Comparison of ENCODE assay signal across 25 cellular contexts in genomic region chr10:5829267-5829666, GRCh38.
"Had no signal": no experiment of that assay in that cellular context is flagged by ENCODE, and none has a peak within 500 bp of the region (broad histone marks: within the 10 kb centered on the region; RNA-seq: fewer than 3 reads in every experiment).

No MANE protein-coding gene starts in this region.

- H3K9me3 Mint-ChIP-seq: activated naive CD4-positive, alpha-beta T cell treated with anti-CD3 and anti-CD28 coated beads, Interleukin-2, amount 50 U/mL, for 24 hours; activated naive CD8-positive, alpha-beta T cell treated with anti-CD3 and anti-CD28 coated beads, Interleukin-2, amount 50 U/mL, for 24 hours; naive B cell; stimulated activated naive CD8-positive, alpha-beta T cell treated with anti-CD3 and anti-CD28 coated beads, Interleukin-15, Interleukin-2, amounts not matched to agents 100 ng/mL and 50 ng/mL, for 24 hours had no signal

- ATAC-seq: activated CD4-positive, alpha-beta T cell treated with anti-CD3 and anti-CD28 coated beads for 36 hours; activated naive CD8-positive, alpha-beta T cell treated with anti-CD3 and anti-CD28 coated beads, Interleukin-2, amount 50 U/mL, for 24 hours; left cardiac atrium; SK-N-SH treated with all-trans-retinoic acid at 6 μM for 48 hours; T-helper 17 cell had no signal

- H3K9ac ChIP-seq: parathyroid adenoma had no signal

- H3K27ac ChIP-seq: colonic mucosa, epithelial cell of prostate, parathyroid adenoma, right atrium auricular region, thyroid gland, upper lobe of left lung had no signal

- H3K4me3 ChIP-seq: colonic mucosa, right atrium auricular region, thyroid gland, upper lobe of left lung had no signal

- H2AFZ ChIP-seq: parathyroid adenoma had no signal

- H3K36me3 ChIP-seq: colonic mucosa, right atrium auricular region, thyroid gland, upper lobe of left lung had no signal

- H3K4me3 Mint-ChIP-seq: activated CD4-positive, alpha-beta T cell treated with anti-CD3 and anti-CD28 coated beads for 36 hours; activated naive CD4-positive, alpha-beta T cell treated with anti-CD3 and anti-CD28 coated beads, Interleukin-2, amount 50 U/mL, for 24 hours; activated naive CD8-positive, alpha-beta T cell treated with anti-CD3 and anti-CD28 coated beads, Interleukin-2, amount 50 U/mL, for 24 hours; naive B cell; stimulated activated naive CD8-positive, alpha-beta T cell treated with anti-CD3 and anti-CD28 coated beads, Interleukin-15, Interleukin-2, amounts not matched to agents 100 ng/mL and 50 ng/mL, for 24 hours; T-helper 17 cell had no signal

- H3K27ac Mint-ChIP-seq: activated CD4-positive, alpha-beta T cell treated with anti-CD3 and anti-CD28 coated beads for 36 hours; activated naive CD4-positive, alpha-beta T cell treated with anti-CD3 and anti-CD28 coated beads, Interleukin-2, amount 50 U/mL, for 24 hours; activated naive CD8-positive, alpha-beta T cell treated with anti-CD3 and anti-CD28 coated beads, Interleukin-2, amount 50 U/mL, for 24 hours; stimulated activated naive CD8-positive, alpha-beta T cell treated with anti-CD3 and anti-CD28 coated beads, Interleukin-15, Interleukin-2, amounts not matched to agents 100 ng/mL and 50 ng/mL, for 24 hours; T-helper 17 cell had no signal

- H3K4me1 ChIP-seq: colonic mucosa, parathyroid adenoma, thyroid gland, upper lobe of left lung had no signal

- DNase-seq: activated CD4-positive, alpha-beta T cell treated with anti-CD3 and anti-CD28 coated beads for 36 hours; activated CD4-positive, alpha-beta T cell treated with anti-CD3 and anti-CD28 coated beads, Interleukin-2, amount 50 U/mL, for 4 hours; activated CD4-positive, CD25-positive, alpha-beta regulatory T cell; activated naive CD8-positive, alpha-beta T cell treated with anti-CD3 and anti-CD28 coated beads, Interleukin-2, amount 50 U/mL, for 24 hours; colonic mucosa; effector CD8-positive, alpha-beta T cell; islet precursor cell; left cardiac atrium; mammary epithelial cell; naive B cell; nucleus accumbens; stimulated activated CD4-positive, alpha-beta T cell treated with anti-CD3 and anti-CD28 coated beads, Interleukin-2, amount 100 ng/mL, for 48 hours; T-helper 17 cell; T1000; thyroid gland; upper lobe of left lung had no signal

- H3K27me3 Mint-ChIP-seq: activated CD4-positive, alpha-beta T cell treated with anti-CD3 and anti-CD28 coated beads for 36 hours; activated naive CD4-positive, alpha-beta T cell treated with anti-CD3 and anti-CD28 coated beads, Interleukin-2, amount 50 U/mL, for 24 hours; activated naive CD8-positive, alpha-beta T cell treated with anti-CD3 and anti-CD28 coated beads, Interleukin-2, amount 50 U/mL, for 24 hours; naive B cell; stimulated activated naive CD8-positive, alpha-beta T cell treated with anti-CD3 and anti-CD28 coated beads, Interleukin-15, Interleukin-2, amounts not matched to agents 100 ng/mL and 50 ng/mL, for 24 hours; T-helper 17 cell had no signal

- H3K4me1 Mint-ChIP-seq: activated CD4-positive, alpha-beta T cell treated with anti-CD3 and anti-CD28 coated beads for 36 hours; activated naive CD4-positive, alpha-beta T cell treated with anti-CD3 and anti-CD28 coated beads, Interleukin-2, amount 50 U/mL, for 24 hours had no signal

- H3K79me2 ChIP-seq: parathyroid adenoma had no signal

- H3K9me3 ChIP-seq: colonic mucosa, right atrium auricular region, thyroid gland, upper lobe of left lung had no signal

- FAIRE-seq: bronchial epithelial cell, endometrium, frontal cortex had no signal

- H3K36me3 Mint-ChIP-seq: activated naive CD4-positive, alpha-beta T cell treated with anti-CD3 and anti-CD28 coated beads, Interleukin-2, amount 50 U/mL, for 24 hours; naive B cell had no signal

- H3K27me3 ChIP-seq: colonic mucosa, right atrium auricular region, thyroid gland, upper lobe of left lung had no signal
